In genomic region chr6:132790450-132790849, GRCh38 we compare ENCODE assay signal across 16 cellular contexts. TPM values are rescaled to one million over a fixed set of nuclear protein-coding genes. Genes with fewer than 3 reads are reported as not detected.
"Had no signal": no experiment of that assay in that cellular context is flagged by ENCODE, and none has a peak within 500 bp of the region (broad histone marks: within the 10 kb centered on the region; RNA-seq: fewer than 3 reads in every experiment).

No MANE protein-coding gene starts in this region.

- H3K27me3 ChIP-seq: foreskin keratinocyte had no signal

- DNase-seq: activated B cell treated with CpG ODN at 0.5 μM for 24 hours; activated CD4-positive, alpha-beta T cell treated with anti-CD3 and anti-CD28 coated beads for 48 hours; activated CD8-positive, alpha-beta T cell treated with anti-CD3 and anti-CD28 coated beads for 36 hours; activated effector memory CD4-positive, alpha-beta T cell treated with Interleukin-2 at 50 U/mL for 16 hours; activated T-cell treated with anti-CD3 and anti-CD28 coated beads, Interleukin-2, amount 50 U/mL, for 4 hours; amniotic stem cell; effector CD4-positive, alpha-beta T cell; foreskin keratinocyte; immature natural killer cell; mesendoderm; natural killer cell; stimulated activated CD4-positive, alpha-beta T cell treated with anti-CD3 and anti-CD28 coated beads, Interleukin-4, amount 100 ng/mL, for 4 hours; stimulated activated CD8-positive, alpha-beta memory T cell treated with anti-CD3 and anti-CD28 coated beads, Interleukin-4, amount 100 ng/mL, for 48 hours had no signal

- H3K9me3 ChIP-seq: neutrophil had no signal

- H3K4me3 ChIP-seq: skin epidermis had no signal

- H3K27ac ChIP-seq: foreskin keratinocyte, neutrophil, parathyroid adenoma, skin epidermis had no signal

- H3K4me1 ChIP-seq: foreskin keratinocyte, parathyroid adenoma had no signal

- H3K36me3 ChIP-seq: neutrophil had no signal

RNA-seq across cellular contexts. Expression of gene VNN2, which starts 32.7 kb away (rescaled TPM):
- total RNA-seq: foreskin keratinocyte had no signal
- polyA plus RNA-seq: foreskin keratinocyte had no signal
